In genomic region chr16:65532846-65533245, GRCh38 we compare ENCODE assay signal across 22 cellular contexts.
"Had no signal": no experiment of that assay in that cellular context is flagged by ENCODE, and none has a peak within 500 bp of the region (broad histone marks: within the 10 kb centered on the region; RNA-seq: fewer than 3 reads in every experiment).

No MANE protein-coding gene starts in this region.

- H3K4me3 Mint-ChIP-seq: naive thymus-derived CD4-positive, alpha-beta T cell; stimulated activated effector memory CD8-positive, alpha-beta T cell treated with anti-CD3 and anti-CD28 coated beads, Interleukin-12 subunit alpha, Interleukin-12 subunit beta, amount 100 ng/mL, for 72 hours had no signal

- DNase-seq: cortex of kidney; dorsolateral prefrontal cortex; effector CD8-positive, alpha-beta T cell; foreskin keratinocyte; kidney; left cardiac atrium; left ventricle myocardium inferior; lower lobe of right lung; mesendoderm; naive thymus-derived CD4-positive, alpha-beta T cell; posterior cingulate gyrus; sigmoid colon; stimulated activated CD4-positive, alpha-beta T cell treated with anti-CD3 and anti-CD28 coated beads, Interleukin-4, amount 100 ng/mL, for 1 hour; stimulated activated CD8-positive, alpha-beta memory T cell treated with anti-CD3 and anti-CD28 coated beads, Interleukin-4, amount 100 ng/mL, for 48 hours; stimulated activated naive CD8-positive, alpha-beta T cell treated with anti-CD3 and anti-CD28 coated beads, Interleukin-15, Interleukin-2, amounts not matched to agents 100 U/mL and 50 U/mL, for 24 hours; tibial artery; upper lobe of right lung had no signal

- H3K9me3 ChIP-seq: lower lobe of right lung, neutrophil, sigmoid colon, tibial artery, upper lobe of right lung, vagina had no signal

- H3K27me3 Mint-ChIP-seq: naive thymus-derived CD4-positive, alpha-beta T cell had no signal

- H3K27ac Mint-ChIP-seq: naive thymus-derived CD4-positive, alpha-beta T cell; stimulated activated effector memory CD8-positive, alpha-beta T cell treated with anti-CD3 and anti-CD28 coated beads, Interleukin-12 subunit alpha, Interleukin-12 subunit beta, amount 100 ng/mL, for 72 hours had no signal

- H3K4me3 ChIP-seq: right atrium auricular region, tibial artery had no signal

- H3K4me1 ChIP-seq: left ventricle myocardium inferior, lower lobe of right lung, right atrium auricular region, tibial artery, upper lobe of right lung, vagina had no signal

- H3K36me3 Mint-ChIP-seq: naive thymus-derived CD4-positive, alpha-beta T cell; stimulated activated effector memory CD8-positive, alpha-beta T cell treated with anti-CD3 and anti-CD28 coated beads, Interleukin-12 subunit alpha, Interleukin-12 subunit beta, amount 100 ng/mL, for 72 hours had no signal

- ATAC-seq: esophagus mucosa; foreskin keratinocyte; lower lobe of right lung; naive thymus-derived CD4-positive, alpha-beta T cell; stimulated activated effector memory CD8-positive, alpha-beta T cell treated with anti-CD3 and anti-CD28 coated beads, Interleukin-12 subunit alpha, Interleukin-12 subunit beta, amount 100 ng/mL, for 72 hours; stimulated activated naive CD8-positive, alpha-beta T cell treated with anti-CD3 and anti-CD28 coated beads, Interleukin-15, Interleukin-2, amounts not matched to agents 100 U/mL and 50 U/mL, for 24 hours; upper lobe of right lung had no signal

- H3K27ac ChIP-seq: foreskin keratinocyte, left ventricle myocardium inferior, lower lobe of right lung, neutrophil, right atrium auricular region, sigmoid colon, tibial artery, vagina had no signal

- H3K27me3 ChIP-seq: dorsolateral prefrontal cortex, foreskin keratinocyte, neutrophil, right atrium auricular region, sigmoid colon, tibial artery, upper lobe of right lung, vagina had no signal

- H3K36me3 ChIP-seq: left ventricle myocardium inferior, lower lobe of right lung, neutrophil, right atrium auricular region, sigmoid colon, tibial artery, upper lobe of right lung, vagina had no signal

- H3K4me1 Mint-ChIP-seq: naive thymus-derived CD4-positive, alpha-beta T cell; stimulated activated effector memory CD8-positive, alpha-beta T cell treated with anti-CD3 and anti-CD28 coated beads, Interleukin-12 subunit alpha, Interleukin-12 subunit beta, amount 100 ng/mL, for 72 hours had no signal
